2 cellular contexts compared by ENCODE assay signal in genomic region chr5:58738336-58738735, GRCh38.
TF ChIP-seq lines count a peak whose summit lies in the region.

No MANE protein-coding gene starts in this region.

TF ChIP-seq in GM12878, 131 proteins besides CTCF, POLR2A, EP300 and RAD21 (continued from another document):
- no peak for TF ChIP-seq SKIL (IDR thresholded peaks at IDR 0.05; ENCODE audit: low read depth, poor library complexity, severe bottlenecking)
- TF ChIP-seq CHD2 (IDR thresholded peaks at IDR 0.05; ENCODE audit: borderline replicate concordance, low read depth, low read length), result no peak
- no peak for TF ChIP-seq IKZF1 (conservative IDR thresholded peaks at IDR 0.05)
- TF ChIP-seq KDM1A (IDR thresholded peaks at IDR 0.05; ENCODE audit: borderline replicate concordance), result no peak
- no peak for TF ChIP-seq ZBTB11 (CRISPR knock-in tag; IDR thresholded peaks at IDR 0.05)
- no peak for TF ChIP-seq PRDM15 (CRISPR knock-in tag; IDR thresholded peaks at IDR 0.05)
- no peak for TF ChIP-seq RCOR1 (conservative IDR thresholded peaks at IDR 0.05; ENCODE audit: low read depth, low read length)
- TF ChIP-seq IRF4 (IDR thresholded peaks at IDR 0.05; ENCODE audit: low read depth, low read length), result no peak
- no peak for TF ChIP-seq USF1 (IDR thresholded peaks at IDR 0.05; ENCODE audit: borderline replicate concordance, extremely low read length, insufficient read depth, low read depth, low read length)
- TF ChIP-seq KLF5 (IDR thresholded peaks at IDR 0.05; ENCODE audit: partially characterized antibody), result no peak
- TF ChIP-seq ZSCAN29 (IDR thresholded peaks at IDR 0.05), result no peak
- TF ChIP-seq YBX1 (IDR thresholded peaks at IDR 0.05), result no peak
- no peak for TF ChIP-seq TCF3 (IDR thresholded peaks at IDR 0.05; ENCODE audit: borderline replicate concordance, insufficient read depth, low read depth, low read length)
- no peak for TF ChIP-seq SIN3A (IDR thresholded peaks at IDR 0.05; ENCODE audit: low read depth, low read length)
- TF ChIP-seq TAF1 (IDR thresholded peaks at IDR 0.05; ENCODE audit: borderline replicate concordance, low read depth, low read length), result no peak
- no peak for TF ChIP-seq ESRRA (IDR thresholded peaks at IDR 0.05; ENCODE audit: low read length)
- no peak for TF ChIP-seq ZNF384 (IDR thresholded peaks at IDR 0.05; ENCODE audit: borderline replicate concordance, low read depth, low read length)

TF ChIP-seq in HepG2, 621 proteins besides CTCF, POLR2A, EP300 and RAD21 (continued from another document and continues in another):
- TF ChIP-seq THAP7 (CRISPR knock-in tag; IDR thresholded peaks at IDR 0.05), result no peak
- TF ChIP-seq PRDM4 (CRISPR knock-in tag; IDR thresholded peaks at IDR 0.05; ENCODE audit: borderline replicate concordance), result no peak
- TF ChIP-seq GATAD2A (CRISPR knock-in tag; IDR thresholded peaks at IDR 0.05), result peak; percentile 45; the same call in 1 of the 2 replicates
- peak; percentile 51; the same call in 1 of the 3 replicates for TF ChIP-seq MXI1 (IDR thresholded peaks at IDR 0.05; ENCODE audit: borderline replicate concordance, low read depth, low read length)
- TF ChIP-seq ZGPAT (CRISPR knock-in tag; IDR thresholded peaks at IDR 0.05), result 0 out of 2 replicates have a peak, but pooled peaks have one; percentile 31
- 0 out of 2 replicates have a peak, but pooled peaks have one; percentile 16 for TF ChIP-seq PHF21A (CRISPR knock-in tag; IDR thresholded peaks at IDR 0.05)
- peak; percentile 70; the same call in 1 of the 2 replicates for TF ChIP-seq ZNF232 (CRISPR knock-in tag; IDR thresholded peaks at IDR 0.05; ENCODE audit: borderline replicate concordance)
- TF ChIP-seq ZNF572 (CRISPR knock-in tag; IDR thresholded peaks at IDR 0.05), result no peak
- TF ChIP-seq TOPORS (CRISPR knock-in tag; IDR thresholded peaks at IDR 0.05), result no peak
- TF ChIP-seq SRF (IDR thresholded peaks at IDR 0.05; ENCODE audit: low read depth, low read length), result no peak
- TF ChIP-seq NR1H2 (CRISPR knock-in tag; IDR thresholded peaks at IDR 0.05; ENCODE audit: borderline replicate concordance, low read depth), result no peak
- no peak for TF ChIP-seq ONECUT2 (CRISPR knock-in tag; IDR thresholded peaks at IDR 0.05)
- TF ChIP-seq SATB2 (CRISPR knock-in tag; IDR thresholded peaks at IDR 0.05), result no peak
- TF ChIP-seq ZNF629 (CRISPR knock-in tag; conservative IDR thresholded peaks at IDR 0.05), result no peak
- TF ChIP-seq SOX5 (CRISPR knock-in tag; IDR thresholded peaks at IDR 0.05; ENCODE audit: borderline replicate concordance), result peak; percentile 74
- TF ChIP-seq TFAP4 (IDR thresholded peaks at IDR 0.05; ENCODE audit: borderline replicate concordance, low read depth), result 0 out of 2 replicates have a peak, but pooled peaks have one; percentile 15
- no peak for TF ChIP-seq ZBTB8A (CRISPR knock-in tag; IDR thresholded peaks at IDR 0.05; ENCODE audit: borderline replicate concordance, low read depth)
- TF ChIP-seq MTF2 (CRISPR knock-in tag; IDR thresholded peaks at IDR 0.05; ENCODE audit: borderline replicate concordance), result no peak
- TF ChIP-seq STAT5B (CRISPR knock-in tag; IDR thresholded peaks at IDR 0.05), result no peak
- TF ChIP-seq FOXA1 (IDR thresholded peaks at IDR 0.05), result no peak
- 0 out of 2 replicates have a peak, but pooled peaks have one; percentile 21 for TF ChIP-seq FOXA1 (CRISPR knock-in tag; IDR thresholded peaks at IDR 0.05)
- no peak for TF ChIP-seq KAT2B (IDR thresholded peaks at IDR 0.05; ENCODE audit: borderline replicate concordance, low read depth, low read length)
- no peak for TF ChIP-seq CBX5 (CRISPR knock-in tag; IDR thresholded peaks at IDR 0.05; ENCODE audit: borderline replicate concordance)
- no peak for TF ChIP-seq BRD4 (CRISPR knock-in tag; IDR thresholded peaks at IDR 0.05)
- no peak for TF ChIP-seq ISL2 (CRISPR knock-in tag; IDR thresholded peaks at IDR 0.05)
- TF ChIP-seq MYC (CRISPR knock-in tag; IDR thresholded peaks at IDR 0.05; ENCODE audit: borderline replicate concordance), result no peak
- TF ChIP-seq ADNP (CRISPR knock-in tag; IDR thresholded peaks at IDR 0.05), result no peak
- no peak for TF ChIP-seq ZNF7 (CRISPR knock-in tag; IDR thresholded peaks at IDR 0.05)
- TF ChIP-seq ZBTB1 (CRISPR knock-in tag; IDR thresholded peaks at IDR 0.05; ENCODE audit: borderline replicate concordance), result no peak
- TF ChIP-seq NR2F6 (IDR thresholded peaks at IDR 0.05), result no peak
- TF ChIP-seq NR2F6 (CRISPR knock-in tag; IDR thresholded peaks at IDR 0.05), result no peak
- TF ChIP-seq FOXA3 (CRISPR knock-in tag; IDR thresholded peaks at IDR 0.05), result peak; percentile 59
- TF ChIP-seq ZNF768 (CRISPR knock-in tag; IDR thresholded peaks at IDR 0.05), result no peak
- TF ChIP-seq ZNF256 (CRISPR knock-in tag; conservative IDR thresholded peaks at IDR 0.05), result no peak
- TF ChIP-seq MNT (IDR thresholded peaks at IDR 0.05), result no peak
- TF ChIP-seq KDM1A (CRISPR knock-in tag; IDR thresholded peaks at IDR 0.05), result no peak
- TF ChIP-seq ARID5B (CRISPR knock-in tag; IDR thresholded peaks at IDR 0.05), result peak; percentile 86
- no peak for TF ChIP-seq MTA3 (CRISPR knock-in tag; IDR thresholded peaks at IDR 0.05)
- TF ChIP-seq ETS1 (CRISPR knock-in tag; IDR thresholded peaks at IDR 0.05), result no peak
- TF ChIP-seq ZNF546 (CRISPR knock-in tag; conservative IDR thresholded peaks at IDR 0.05), result no peak
- TF ChIP-seq PAXIP1 (CRISPR knock-in tag; conservative IDR thresholded peaks at IDR 0.05), result peak; percentile 87
- TF ChIP-seq MAFK (conservative IDR thresholded peaks at IDR 0.05 in 1 of 2, IDR thresholded peaks at IDR 0.05 in 1 of 2; ENCODE audit: low read length in 2 of 2), result 0 out of 4 replicates have a peak, but pooled peaks of 1 of the 2 experiments have one; percentile 0
- TF ChIP-seq CREM (IDR thresholded peaks at IDR 0.05), result peak; percentile 20; the same call in 1 of the 2 replicates
- no peak for TF ChIP-seq CREM (CRISPR knock-in tag; IDR thresholded peaks at IDR 0.05)
- peak; percentile 29; the same call in 1 of the 2 replicates for TF ChIP-seq TBX2 (CRISPR knock-in tag; IDR thresholded peaks at IDR 0.05; ENCODE audit: borderline replicate concordance)
- TF ChIP-seq ZFP1 (CRISPR knock-in tag; IDR thresholded peaks at IDR 0.05), result no peak
- TF ChIP-seq HDAC2 (CRISPR knock-in tag; IDR thresholded peaks at IDR 0.05), result peak; percentile 49; the same call in 1 of the 2 replicates
